11 cellular contexts compared by ENCODE assay signal in the genomic region with DNA sequence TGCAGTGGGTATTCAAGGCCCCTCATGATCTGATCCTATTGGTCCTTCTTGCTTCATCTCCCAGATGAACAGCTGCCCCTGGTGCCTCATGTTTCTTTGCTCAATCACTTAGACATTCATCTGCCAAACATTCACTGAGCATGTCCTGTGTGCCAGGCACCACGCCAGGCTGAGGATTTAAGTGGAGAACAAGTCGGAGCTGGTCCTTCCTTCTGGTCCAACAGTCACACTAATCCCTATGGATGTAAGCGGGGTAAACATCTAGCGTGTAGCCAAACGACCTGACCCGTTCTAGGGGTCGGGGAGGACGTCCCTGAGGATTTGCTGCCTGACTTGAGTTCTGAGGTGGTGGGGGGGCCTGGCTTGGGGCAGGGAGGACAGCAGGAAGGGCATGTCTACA. TPM values are rescaled to one million over a fixed set of nuclear protein-coding genes. Genes with fewer than 3 reads are reported as not detected.
DNase-seq lines count a peak whose midpoint lies in the region; ATAC-seq and TF ChIP-seq lines count a peak whose summit lies in the region.
"Had no signal": no experiment of that assay in that cellular context is flagged by ENCODE, and none has a peak within 500 bp of the region (broad histone marks: within the 10 kb centered on the region; RNA-seq: fewer than 3 reads in every experiment).

No MANE protein-coding gene starts in this region.

- TF ChIP-seq CTCF in gastrocnemius medialis (IDR thresholded peaks at IDR 0.05 in 4 of 5, conservative IDR thresholded peaks at IDR 0.05 in 1 of 5) (no peak), type B pancreatic cell (conservative IDR thresholded peaks at IDR 0.05) (no peak)

- TF ChIP-seq POLR2A in gastrocnemius medialis (IDR thresholded peaks at IDR 0.05), result no peak
- no peak for TF ChIP-seq POLR2A in GM18505 (IDR thresholded peaks at IDR 0.05; ENCODE audit: borderline replicate concordance, extremely low read depth, insufficient read depth, insufficient read length)

- no peak overlapping the region for H3K27ac Mint-ChIP-seq in type B pancreatic cell
- H3K27ac Mint-ChIP-seq: activated naive CD4-positive, alpha-beta T cell treated with anti-CD3 and anti-CD28 coated beads, Interleukin-2, amount 50 U/mL, for 24 hours had no signal

- no peaks in the 10 kb centered on the region for H3K9me3 Mint-ChIP-seq in type B pancreatic cell
- H3K9me3 Mint-ChIP-seq: activated naive CD4-positive, alpha-beta T cell treated with anti-CD3 and anti-CD28 coated beads, Interleukin-2, amount 50 U/mL, for 24 hours had no signal

- peaks cover 0 to 34% of the 10 kb centered on the region in 2 donors for H3K36me3 ChIP-seq in gastrocnemius medialis
- H3K36me3 ChIP-seq: uterus had no signal

- no peaks in the 10 kb centered on the region for H3K27me3 Mint-ChIP-seq in type B pancreatic cell
- H3K27me3 Mint-ChIP-seq: activated naive CD4-positive, alpha-beta T cell treated with anti-CD3 and anti-CD28 coated beads, Interleukin-2, amount 50 U/mL, for 24 hours had no signal

- no peak overlapping the region for H3K4me3 Mint-ChIP-seq in type B pancreatic cell
- H3K4me3 Mint-ChIP-seq: activated naive CD4-positive, alpha-beta T cell treated with anti-CD3 and anti-CD28 coated beads, Interleukin-2, amount 50 U/mL, for 24 hours had no signal

- peak overlapping the region; percentile 74 to 85 (median 82) for H3K27ac ChIP-seq in gastrocnemius medialis
- H3K27ac ChIP-seq: uterus had no signal

- peaks cover 10 to 11% of the 10 kb centered on the region in 2 donors for H3K4me1 ChIP-seq in gastrocnemius medialis
- H3K4me1 ChIP-seq: uterus had no signal

- H3K4me1 Mint-ChIP-seq in type B pancreatic cell (ENCODE audit: unreplicated experiment), result no peaks in the 10 kb centered on the region

- in situ Hi-C loops in gastrocnemius medialis (cut with MboI; ENCODE audit: low sequenced_read_pairs in 4 of 4), result no loop called here

- no peak overlapping the region for H3K4me3 ChIP-seq in gastrocnemius medialis
- H3K4me3 ChIP-seq: uterus had no signal

- no peaks in the 10 kb centered on the region for H3K27me3 ChIP-seq in gastrocnemius medialis
- H3K27me3 ChIP-seq: uterus had no signal

- intact Hi-C loops in gastrocnemius medialis (cut with DNase I; ENCODE audit: low total_unique reads), result no loop called here

- H3K36me3 Mint-ChIP-seq in type B pancreatic cell, result peaks cover 11% of the 10 kb centered on the region

- DNase-seq in GM03348 (ENCODE audit: low spot score) (peak; percentile 71), NCI-H345 (lab: John Stamatoyannopoulos, UW) (peak; percentile 66), epidermal melanocyte (ENCODE audit: insufficient read length, low spot score) (peak; percentile 15), gastrocnemius medialis (peak; percentile 86 to 95), HUDEP-2 (lab: John Stamatoyannopoulos, UW; ENCODE audit: unreplicated experiment in 76 of 76) (no peak), type B pancreatic cell (ENCODE audit: extremely low spot score, unreplicated experiment) (no peak)
- DNase-seq: activated CD4-positive, alpha-beta T cell treated with anti-CD3 and anti-CD28 coated beads for 4 hours; uterus had no signal

- ATAC-seq in gastrocnemius medialis (peak; percentile 96 to 99), HG03175 (IDR thresholded peaks at IDR 0.05; ENCODE audit: unreplicated experiment) (no peak), GM18505 (IDR thresholded peaks at IDR 0.05; ENCODE audit: unreplicated experiment) (no peak)

- no peaks in the 10 kb centered on the region for H3K9me3 ChIP-seq in gastrocnemius medialis
- H3K9me3 ChIP-seq: uterus had no signal

RNA-seq across cellular contexts. Expression of a gene that starts 21.9 kb away (rescaled TPM):
- total RNA-seq in gastrocnemius medialis, result 10 to 100 TPM; 23.8 to 38.6 (median 33.8) TPM
- 19.0 and 19.2 TPM in 2 replicates for total RNA-seq in type B pancreatic cell (ENCODE audit: low replicate concordance)

RNA-seq across cellular contexts. Expression of a gene that starts 22.3 kb away (rescaled TPM):
- total RNA-seq in gastrocnemius medialis, result 100 to 1,000 TPM; 119 to 261 (median 179) TPM
- 137 and 155 TPM in 2 replicates for total RNA-seq in type B pancreatic cell (ENCODE audit: low replicate concordance)

RNA-seq across cellular contexts. Expression of a gene that starts 25.1 kb away (rescaled TPM):
- total RNA-seq in gastrocnemius medialis (not detected), type B pancreatic cell (ENCODE audit: low replicate concordance) (1.1 and 1.7 TPM in 2 replicates)

Comparison
In these comparisons a context has a peak if more than half of its experiments do, and no peak if none do; other contexts are left out.
1. DNase-seq: peak in GM03348 (single experiment), NCI-H345 (single experiment), epidermal melanocyte (single experiment) and gastrocnemius medialis (2 of 2); none in HUDEP-2 (0 of 76) and type B pancreatic cell (single experiment).
2. ATAC-seq: peak in gastrocnemius medialis (2 of 2); none in HG03175 (single experiment) and GM18505 (single experiment).